In genomic region chr16:56181401-56181800, GRCh38 we compare ENCODE assay signal across 31 cellular contexts. TPM values are rescaled to one million over a fixed set of nuclear protein-coding genes. Genes with fewer than 3 reads are reported as not detected.
"Had no signal": no experiment of that assay in that cellular context is flagged by ENCODE, and none has a peak within 500 bp of the region (broad histone marks: within the 10 kb centered on the region; RNA-seq: fewer than 3 reads in every experiment).

No MANE protein-coding gene starts in this region.

- H3K27me3 ChIP-seq: colonic mucosa, dorsolateral prefrontal cortex, esophagus muscularis mucosa, gastrocnemius medialis, gastroesophageal sphincter, heart left ventricle, heart right ventricle had no signal

- H3K4me3 ChIP-seq: colonic mucosa, coronary artery, dorsolateral prefrontal cortex, esophagus muscularis mucosa, esophagus squamous epithelium, gastrocnemius medialis, gastroesophageal sphincter, heart left ventricle, heart right ventricle had no signal

- H3K4me1 ChIP-seq: colonic mucosa, esophagus muscularis mucosa, esophagus squamous epithelium, foreskin keratinocyte, gastrocnemius medialis, gastroesophageal sphincter, heart left ventricle, heart right ventricle had no signal

- H3K9me3 ChIP-seq: colonic mucosa, gastrocnemius medialis had no signal

- H3K27me3 Mint-ChIP-seq: effector memory CD8-positive, alpha-beta T cell had no signal

- H3K4me3 Mint-ChIP-seq: dendritic cell treated with granulocyte-macrophage colony-stimulating factor and Interleukin-4, amounts not matched to agents 40 ng/mL and 50 ng/mL, for 4 days; effector memory CD8-positive, alpha-beta T cell; endodermal cell had no signal

- DNase-seq: colonic mucosa; cortex of kidney; dermis blood vessel endothelial cell; dorsolateral prefrontal cortex; effector CD4-positive, alpha-beta T cell; effector CD8-positive, alpha-beta T cell; effector memory CD4-positive, alpha-beta T cell; effector memory CD8-positive, alpha-beta T cell; endodermal cell; erythroblast; esophagus squamous epithelium; foreskin fibroblast; foreskin keratinocyte; foreskin melanocyte; gastrocnemius medialis; glutamatergic neuron; head of caudate nucleus; heart left ventricle; heart right ventricle had no signal

- FAIRE-seq: colon, endometrium, endothelial cell of umbilical vein, frontal cortex had no signal

- H3K9me3 Mint-ChIP-seq: effector memory CD8-positive, alpha-beta T cell had no signal

- H3K4me1 Mint-ChIP-seq: endodermal cell had no signal

- H3K27ac Mint-ChIP-seq: dendritic cell treated with granulocyte-macrophage colony-stimulating factor and Interleukin-4, amounts not matched to agents 40 ng/mL and 50 ng/mL, for 4 days; effector memory CD8-positive, alpha-beta T cell; endodermal cell had no signal

- ATAC-seq: effector memory CD8-positive, alpha-beta T cell; esophagus mucosa; foreskin keratinocyte; gastrocnemius medialis; gastroesophageal sphincter; heart left ventricle; heart right ventricle had no signal

- H3K36me3 ChIP-seq: colonic mucosa, esophagus muscularis mucosa, esophagus squamous epithelium, gastrocnemius medialis, gastroesophageal sphincter, heart left ventricle, heart right ventricle had no signal

- H3K27ac ChIP-seq: colonic mucosa, coronary artery, dorsolateral prefrontal cortex, epithelial cell of prostate, esophagus muscularis mucosa, esophagus squamous epithelium, foreskin keratinocyte, gastrocnemius medialis, gastroesophageal sphincter, heart left ventricle, heart right ventricle had no signal

RNA-seq across cellular contexts. Expression of gene GNAO1, which starts 9.9 kb away (rescaled TPM):
- total RNA-seq: dermis blood vessel endothelial cell, dermis microvascular lymphatic vessel endothelial cell, endothelial cell of umbilical vein, glomerular endothelial cell had no signal
- polyA plus RNA-seq: endothelial cell of umbilical vein had no signal
